ENCODE assay signal across 11 cellular contexts in genomic region chr11:111730031-111730430, GRCh38. TPM values are rescaled to one million over a fixed set of nuclear protein-coding genes. Genes with fewer than 3 reads are reported as not detected.
DNase-seq lines count a peak whose midpoint lies in the region; ATAC-seq, FAIRE-seq and TF ChIP-seq lines count a peak whose summit lies in the region.
"Had no signal": no experiment of that assay in that cellular context is flagged by ENCODE, and none has a peak within 500 bp of the region (broad histone marks: within the 10 kb centered on the region; RNA-seq: fewer than 3 reads in every experiment).

No MANE protein-coding gene starts in this region.

- no peak for FAIRE-seq in GM12891 (lab: Jason Lieb, UNC)

- ATAC-seq in memory B cell (ENCODE audit: low read depth) = no peak
- ATAC-seq in GM18520 (IDR thresholded peaks at IDR 0.05; ENCODE audit: unreplicated experiment) = no peak

- H3K27me3 Mint-ChIP-seq in memory B cell = no peaks in the 10 kb centered on the region
- no peaks in the 10 kb centered on the region for H3K27me3 Mint-ChIP-seq in T-helper 2 cell treated with Interferon-gamma antibody and Interleukin-4, amounts not matched to agents 5 μg/mL and 100 μg/mL, for 36 hours (ENCODE audit: low read depth)
- H3K27me3 Mint-ChIP-seq: activated naive CD4-positive, alpha-beta T cell treated with anti-CD3 and anti-CD28 coated beads, Interleukin-2, amount 10 ng/mL, durations not matched to agents 7 days and 5 days had no signal

- H3K4me3 ChIP-seq in SK-N-MC (no peak overlapping the region), stomach smooth muscle (ENCODE audit: low read length in 2 of 2) (no peak overlapping the region)

- H3K4me1 Mint-ChIP-seq in memory B cell = no peaks in the 10 kb centered on the region
- H3K4me1 Mint-ChIP-seq in T-helper 2 cell treated with Interferon-gamma antibody and Interleukin-4, amounts not matched to agents 5 μg/mL and 100 μg/mL, for 36 hours (ENCODE audit: low read depth) = no peaks in the 10 kb centered on the region
- H3K4me1 Mint-ChIP-seq: activated naive CD4-positive, alpha-beta T cell treated with anti-CD3 and anti-CD28 coated beads, Interleukin-2, amount 10 ng/mL, durations not matched to agents 7 days and 5 days had no signal

- H3K4me1 ChIP-seq in stomach smooth muscle (ENCODE audit: control insufficient read depth, insufficient read depth, low read length) = peaks cover 55% of the 10 kb centered on the region

- H3K36me3 Mint-ChIP-seq in memory B cell = peaks cover 8% of the 10 kb centered on the region
- H3K36me3 Mint-ChIP-seq in T-helper 2 cell treated with Interferon-gamma antibody and Interleukin-4, amounts not matched to agents 5 μg/mL and 100 μg/mL, for 36 hours (ENCODE audit: low read depth) = peaks cover 1% of the 10 kb centered on the region
- H3K36me3 Mint-ChIP-seq: activated naive CD4-positive, alpha-beta T cell treated with anti-CD3 and anti-CD28 coated beads, Interleukin-2, amount 10 ng/mL, durations not matched to agents 7 days and 5 days had no signal

- no peak for DNase-seq in SK-N-MC (ENCODE audit: low read depth, low spot score)
- no peak for DNase-seq in memory B cell (ENCODE audit: low spot score in 2 of 2)
- DNase-seq in GM12891 (ENCODE audit: insufficient read length, low spot score) = no peak
- no peak for DNase-seq in T-helper 2 cell treated with Interferon-gamma antibody and Interleukin-4, amounts not matched to agents 5 μg/mL and 100 μg/mL, for 36 hours (ENCODE audit: low spot score)
- DNase-seq: activated CD4-positive, alpha-beta T cell treated with anti-CD3 and anti-CD28 coated beads, Interleukin-2, amount 50 U/mL, for 4 hours; activated naive CD4-positive, alpha-beta T cell treated with anti-CD3 and anti-CD28 coated beads, Interleukin-2, amount 10 ng/mL, durations not matched to agents 7 days and 5 days; COR-L47; occipital lobe had no signal

- no peak for TF ChIP-seq POLR2A in GM12891 (IDR thresholded peaks at IDR 0.05; ENCODE audit: low read depth, low read length)

- peaks cover 5% of the 10 kb centered on the region for H3K36me3 ChIP-seq in SK-N-MC (ENCODE audit: insufficient read depth, low read length)
- peaks cover 15% of the 10 kb centered on the region in 2 donors for H3K36me3 ChIP-seq in stomach smooth muscle (ENCODE audit: control insufficient read depth in 2 of 2, insufficient read depth in 2 of 2, low read length in 2 of 2)

- H3K27ac ChIP-seq in SK-N-MC (0 out of 2 replicates have a peak overlapping the region, but pooled peaks have one; percentile 4), cingulate gyrus (ENCODE audit: low read depth, low read length) (peak overlapping the region; percentile 96), stomach smooth muscle (ENCODE audit: low read length) (peak overlapping the region; percentile 53)

- H3K9ac ChIP-seq in SK-N-MC (ENCODE audit: insufficient read length) (peak overlapping the region; percentile 32), stomach smooth muscle (ENCODE audit: low read length in 2 of 2) (peak overlapping the region in 1 of 2 donors; percentile 6)

- H3K27me3 ChIP-seq in stomach smooth muscle (ENCODE audit: control insufficient read depth in 1 of 2, insufficient read depth in 2 of 2, low read length in 2 of 2) = no peaks in the 10 kb centered on the region

- no peak overlapping the region for H3K4me3 Mint-ChIP-seq in memory B cell
- H3K4me3 Mint-ChIP-seq in T-helper 2 cell treated with Interferon-gamma antibody and Interleukin-4, amounts not matched to agents 5 μg/mL and 100 μg/mL, for 36 hours = no peak overlapping the region
- H3K4me3 Mint-ChIP-seq: activated naive CD4-positive, alpha-beta T cell treated with anti-CD3 and anti-CD28 coated beads, Interleukin-2, amount 10 ng/mL, durations not matched to agents 7 days and 5 days had no signal

- H3K9me3 ChIP-seq in SK-N-MC (ENCODE audit: low read depth, low read length) (no peaks in the 10 kb centered on the region), stomach smooth muscle (ENCODE audit: control insufficient read depth in 2 of 2, low read length in 2 of 2) (no peaks in the 10 kb centered on the region)

- H3K27ac Mint-ChIP-seq in memory B cell = peak overlapping the region; percentile 70
- H3K27ac Mint-ChIP-seq in T-helper 2 cell treated with Interferon-gamma antibody and Interleukin-4, amounts not matched to agents 5 μg/mL and 100 μg/mL, for 36 hours = no peak overlapping the region
- H3K27ac Mint-ChIP-seq: activated naive CD4-positive, alpha-beta T cell treated with anti-CD3 and anti-CD28 coated beads, Interleukin-2, amount 10 ng/mL, durations not matched to agents 7 days and 5 days had no signal

- no peaks in the 10 kb centered on the region for H3K9me3 Mint-ChIP-seq in memory B cell
- no peaks in the 10 kb centered on the region for H3K9me3 Mint-ChIP-seq in T-helper 2 cell treated with Interferon-gamma antibody and Interleukin-4, amounts not matched to agents 5 μg/mL and 100 μg/mL, for 36 hours
- H3K9me3 Mint-ChIP-seq: activated naive CD4-positive, alpha-beta T cell treated with anti-CD3 and anti-CD28 coated beads, Interleukin-2, amount 10 ng/mL, durations not matched to agents 7 days and 5 days had no signal

TF ChIP-seq in GM12891, 5 proteins besides CTCF, POLR2A, EP300 and RAD21:
- TF ChIP-seq POLR2AphosphoS5 (IDR thresholded peaks at IDR 0.05; ENCODE audit: low read depth, low read length) = no peak
- no peak for TF ChIP-seq PAX5 (IDR thresholded peaks at IDR 0.05; ENCODE audit: insufficient read depth, low read length, severe bottlenecking)
- no peak for TF ChIP-seq SPI1 (IDR thresholded peaks at IDR 0.05; ENCODE audit: low read depth, low read length)
- TF ChIP-seq POU2F2 (IDR thresholded peaks at IDR 0.05; ENCODE audit: low read depth, low read length) = no peak
- TF ChIP-seq TAF1 (IDR thresholded peaks at IDR 0.05; ENCODE audit: low read depth, low read length) = no peak
TF ChIP-seq in GM12891: peak in this region for 0.

RNA-seq across cellular contexts. Expression of gene PPP2R1B, which starts 36.2 kb away (rescaled TPM):
- polyA plus RNA-seq in GM12891 (2012; ENCODE audit: low read depth, missing spikeins) = 12.8 TPM

Comparison
In these comparisons a context has a peak if more than half of its experiments do, and no peak if none do; other contexts are left out.
1. H3K27ac ChIP-seq: peak in every context shown above with its lines; median percentile 96 in cingulate gyrus; 53 in stomach smooth muscle; 4 in SK-N-MC.